11 cellular contexts compared by ENCODE assay signal in the genomic region with DNA sequence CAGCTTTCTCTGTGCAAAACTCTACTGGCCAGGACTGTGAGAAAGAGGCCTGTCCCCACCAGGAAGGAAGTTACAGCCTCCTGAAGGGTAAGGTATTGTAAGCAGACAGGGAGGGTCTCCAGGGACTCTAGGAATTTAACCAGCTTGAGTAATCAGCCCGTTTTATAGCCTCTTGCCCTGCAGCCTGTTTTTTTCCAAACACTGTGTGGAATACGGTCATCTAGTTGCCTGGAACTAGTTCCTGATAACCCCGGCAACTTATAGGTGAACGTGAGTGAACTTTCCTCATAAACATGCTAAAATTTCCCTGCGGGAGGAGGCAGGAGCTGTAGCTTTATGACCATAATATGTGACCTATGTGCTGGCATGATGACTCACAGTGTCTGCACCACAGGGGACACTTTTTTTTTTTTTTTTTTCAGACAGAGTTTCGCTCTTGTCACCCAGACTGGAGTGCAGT.
A peak's percentile ranks its signal among the peaks of the same experiment; 100 is the strongest.
DNase-seq lines count a peak whose midpoint lies in the region; TF ChIP-seq lines count a peak whose summit lies in the region.
"Had no signal": no experiment of that assay in that cellular context is flagged by ENCODE, and none has a peak within 500 bp of the region (broad histone marks: within the 10 kb centered on the region; RNA-seq: fewer than 3 reads in every experiment).

No MANE protein-coding gene starts in this region.

- peak overlapping the region; percentile 50 for H3K4me2 ChIP-seq in osteoblast (ENCODE audit: insufficient read depth, low read length)

- intact Hi-C loops in colonic mucosa (cut with DNase I): no loop called here

- TF ChIP-seq CTCF in colonic mucosa (IDR thresholded peaks at IDR 0.05): no peak
- TF ChIP-seq CTCF in osteoblast (IDR thresholded peaks at IDR 0.05; ENCODE audit: extremely low read depth, low read depth, low read length): no peak

- H3K4me3 ChIP-seq in colonic mucosa (no peak overlapping the region), osteoblast (ENCODE audit: insufficient read depth, low read length) (no peak overlapping the region)
- H3K4me3 ChIP-seq: vagina had no signal

- peak overlapping the region; percentile 45 for H2AFZ ChIP-seq in osteoblast (ENCODE audit: low read length)

- no peaks in the 10 kb centered on the region for H3K4me1 ChIP-seq in colonic mucosa
- peaks cover 13% of the 10 kb centered on the region for H3K4me1 ChIP-seq in osteoblast (ENCODE audit: insufficient read depth, low read length)
- H3K4me1 ChIP-seq: vagina had no signal

- DNase-seq in NCI-H82 (lab: John Stamatoyannopoulos, UW): peak; percentile 3
- DNase-seq in NCI-H82 treated with DMSO at 0.1 percent for 48 hours (lab: John Stamatoyannopoulos, UW; ENCODE audit: unreplicated experiment): no peak
- DNase-seq in LHCN-M2 (ENCODE audit: low read depth): peak; percentile 14
- DNase-seq in colonic mucosa: peak; percentile 64
- no peak for DNase-seq in osteoblast (ENCODE audit: insufficient read length, low spot score, missing footprints)
- no peak for DNase-seq in anterior cingulate cortex (lab: John Stamatoyannopoulos, UW)
- no peak for DNase-seq in NCI-H1417 (lab: John Stamatoyannopoulos, UW)
- DNase-seq in RPMI8226: no peak
- DNase-seq: H7, NCI-H524 had no signal

- peak overlapping the region in 1 of 2 donors; percentile 53 for H3K9ac ChIP-seq in colonic mucosa (ENCODE audit: low read depth in 2 of 2, low read length in 2 of 2)

- H3K27ac ChIP-seq in colonic mucosa: peak overlapping the region; percentile 41
- no peak overlapping the region for H3K27ac ChIP-seq in osteoblast (ENCODE audit: low read depth, low read length)
- H3K27ac ChIP-seq: vagina had no signal

- H3K9me3 ChIP-seq in colonic mucosa: no peaks in the 10 kb centered on the region
- H3K9me3 ChIP-seq in osteoblast (ENCODE audit: low read depth, low read length): no peaks in the 10 kb centered on the region
- H3K9me3 ChIP-seq: vagina had no signal

- H3K27me3 ChIP-seq in colonic mucosa (no peaks in the 10 kb centered on the region), osteoblast (ENCODE audit: insufficient read depth, low read length) (no peaks in the 10 kb centered on the region)
- H3K27me3 ChIP-seq: vagina had no signal

- no peaks in the 10 kb centered on the region for H3K79me2 ChIP-seq in osteoblast (ENCODE audit: insufficient read depth, low read length)

- no peaks in the 10 kb centered on the region for H4K20me1 ChIP-seq in osteoblast (ENCODE audit: insufficient read depth, low read length)

- H3K36me3 ChIP-seq in colonic mucosa: no peaks in the 10 kb centered on the region
- no peaks in the 10 kb centered on the region for H3K36me3 ChIP-seq in osteoblast (ENCODE audit: insufficient read depth, low read length)
- H3K36me3 ChIP-seq: vagina had no signal

Comparison
In these comparisons a context has a peak if more than half of its experiments do, and no peak if none do; other contexts are left out.
1. DNase-seq: peak in NCI-H82 (single experiment), LHCN-M2 (single experiment) and colonic mucosa (single experiment); none in NCI-H82 treated with DMSO at 0.1 percent for 48 hours (single experiment), osteoblast (single experiment), anterior cingulate cortex (0 of 58), NCI-H1417 (0 of 3) and RPMI8226 (single experiment).